Comparison of ENCODE assay signal across 21 cellular contexts in genomic region chr2:51579412-51579811, GRCh38.
DNase-seq lines count a peak whose midpoint lies in the region; ATAC-seq, FAIRE-seq and TF ChIP-seq lines count a peak whose summit lies in the region.
"Had no signal": no experiment of that assay in that cellular context is flagged by ENCODE, and none has a peak within 500 bp of the region (broad histone marks: within the 10 kb centered on the region; RNA-seq: fewer than 3 reads in every experiment).

No MANE protein-coding gene starts in this region.

- H3K4me3 ChIP-seq in A549: no peak overlapping the region
- no peak overlapping the region for H3K4me3 ChIP-seq in OCI-LY3 (ENCODE audit: low read length)
- H3K4me3 ChIP-seq in aorta (ENCODE audit: low read length in 2 of 2): no peak overlapping the region
- no peak overlapping the region for H3K4me3 ChIP-seq in mucosa of descending colon
- no peak overlapping the region for H3K4me3 ChIP-seq in heart right ventricle
- H3K4me3 ChIP-seq: GM23338 had no signal

- POLR2A ChIA-PET in A549 (lab: Yijun Ruan, JAX): no interaction called here

- H3K36me3 Mint-ChIP-seq in progenitor cell of endocrine pancreas (ENCODE audit: insufficient read depth): no peaks in the 10 kb centered on the region

- no peaks in the 10 kb centered on the region for H4K20me1 ChIP-seq in OCI-LY3 (ENCODE audit: insufficient read depth, low read length)

- no peak for TF ChIP-seq POLR2A in A549 (IDR thresholded peaks at IDR 0.05; ENCODE audit: low read length)
- TF ChIP-seq POLR2A in GM12891 (IDR thresholded peaks at IDR 0.05; ENCODE audit: low read depth, low read length): no peak

- H3K9me3 ChIP-seq in A549: peaks cover 15% of the 10 kb centered on the region; the same call in 1 of the 3 replicates
- no peaks in the 10 kb centered on the region for H3K9me3 ChIP-seq in OCI-LY3 (ENCODE audit: insufficient read depth, low read length)
- no peaks in the 10 kb centered on the region for H3K9me3 ChIP-seq in aorta (ENCODE audit: control insufficient read depth, low read length)
- H3K9me3 ChIP-seq in mucosa of descending colon: no peaks in the 10 kb centered on the region
- peaks cover 0 to 10% (median 0%) of the 10 kb centered on the region in 11 donors for H3K9me3 ChIP-seq in heart right ventricle
- H3K9me3 ChIP-seq: Caco-2 had no signal

- H3K27me3 Mint-ChIP-seq in progenitor cell of endocrine pancreas: no peaks in the 10 kb centered on the region
- H3K27me3 Mint-ChIP-seq: CD4-positive, alpha-beta T cell had no signal

- H3K9ac ChIP-seq in OCI-LY3 (ENCODE audit: low read length): no peak overlapping the region

- CTCF ChIA-PET in A549 (lab: Yijun Ruan, JAX): no interaction called here

- H3K4me2 ChIP-seq in A549: no peak overlapping the region
- H3K4me2 ChIP-seq in OCI-LY3 (ENCODE audit: low read length): peak overlapping the region; percentile 8; the same call in 1 of the 2 replicates
- H3K4me2 ChIP-seq: GM23338 had no signal

- H3K4me1 Mint-ChIP-seq in progenitor cell of endocrine pancreas (ENCODE audit: low read depth): peaks cover 8% of the 10 kb centered on the region
- H3K4me1 Mint-ChIP-seq: GM23338 had no signal

- H3K36me3 ChIP-seq in OCI-LY3 (replicated peaks; ENCODE audit: low read depth, low read length): no peaks in the 10 kb centered on the region
- no peaks in the 10 kb centered on the region for H3K36me3 ChIP-seq in aorta (ENCODE audit: control insufficient read depth in 1 of 2, insufficient read depth in 2 of 2, low read length in 1 of 2)
- no peaks in the 10 kb centered on the region for H3K36me3 ChIP-seq in mucosa of descending colon (ENCODE audit: low read depth)
- no peaks in the 10 kb centered on the region for H3K36me3 ChIP-seq in heart right ventricle

- no peak for TF ChIP-seq RAD21 in A549 (conservative IDR thresholded peaks at IDR 0.05 in 1 of 2, IDR thresholded peaks at IDR 0.05 in 1 of 2)

- TF ChIP-seq EP300 in A549 (IDR thresholded peaks at IDR 0.05): no peak

- peak; percentile 36 for FAIRE-seq in A549 (lab: Jason Lieb, UNC)
- FAIRE-seq in GM12891 (lab: Jason Lieb, UNC): no peak
- FAIRE-seq: D721Med, G401.6, GM12892, GM18507, H54, HTR-8/SVneo had no signal

- 56% methylated on average over 1 of the region's 1 CpG for WGBS in A549 (ENCODE audit: missing lambda C conversion rate)
- 98 to 100% methylated on average over 1 of the region's 1 CpG for WGBS in aorta, 2 donors
- 82 to 96% methylated on average over 1 of the region's 1 CpG for WGBS in heart right ventricle, 2 donors

- DNase-seq in A549 (ENCODE audit: low read depth in 1 of 2, low spot score in 1 of 2): no peak
- no peak for DNase-seq in GM12891 (ENCODE audit: insufficient read length, low spot score)
- DNase-seq in NAMALWA (ENCODE audit: low spot score): peak; percentile 18
- no peak for DNase-seq in aorta
- no peak for DNase-seq in progenitor cell of endocrine pancreas (ENCODE audit: low spot score, unreplicated experiment)
- DNase-seq in mucosa of descending colon: no peak
- DNase-seq in heart right ventricle: no peak
- DNase-seq: AML-193; Caco-2; CD4-positive, alpha-beta T cell; HCEC 1CT; IMR-90 had no signal

- no peak for ATAC-seq in A549
- ATAC-seq in aorta (ENCODE audit: low FRiP score): no peak
- no peak for ATAC-seq in mucosa of descending colon
- ATAC-seq in heart right ventricle: no peak
- ATAC-seq: GM23338 had no signal

- H3K27ac ChIP-seq in A549: no peak overlapping the region
- no peak overlapping the region for H3K27ac ChIP-seq in OCI-LY3 (ENCODE audit: low read length)
- H3K27ac ChIP-seq in aorta (ENCODE audit: low read depth in 1 of 2, low read length in 2 of 2): no peak overlapping the region
- H3K27ac ChIP-seq in heart right ventricle: no peak overlapping the region
- H3K27ac ChIP-seq: C4-2B had no signal

- H3K27me3 ChIP-seq in OCI-LY3 (ENCODE audit: low read depth, low read length): no peaks in the 10 kb centered on the region
- no peaks in the 10 kb centered on the region for H3K27me3 ChIP-seq in aorta (ENCODE audit: control insufficient read depth in 1 of 2, insufficient read depth in 2 of 2, low read length in 1 of 2)
- H3K27me3 ChIP-seq in heart right ventricle: no peaks in the 10 kb centered on the region

- no peak overlapping the region for H3K4me3 Mint-ChIP-seq in progenitor cell of endocrine pancreas (ENCODE audit: low read depth)
- H3K4me3 Mint-ChIP-seq: CD4-positive, alpha-beta T cell; GM23338 had no signal

- intact Hi-C loops in aorta (cut with DNase I): no loop called here
- intact Hi-C loops in mucosa of descending colon (cut with DNase I, micrococcal nuclease): no loop called here
- intact Hi-C loops in heart right ventricle (cut with DNase I): no loop called here

- no peak overlapping the region for H3K27ac Mint-ChIP-seq in progenitor cell of endocrine pancreas
- H3K27ac Mint-ChIP-seq: CD4-positive, alpha-beta T cell; GM23338 had no signal

- no peak overlapping the region for H2AFZ ChIP-seq in OCI-LY3 (ENCODE audit: low read depth, low read length)
- H2AFZ ChIP-seq: GM23338 had no signal

- no peaks in the 10 kb centered on the region for H3K79me2 ChIP-seq in OCI-LY3 (ENCODE audit: low read length)

- TF ChIP-seq CTCF in A549 (IDR thresholded peaks at IDR 0.05) (no peak), OCI-LY3 (IDR thresholded peaks at IDR 0.05; ENCODE audit: low read depth, low read length) (no peak), progenitor cell of endocrine pancreas (IDR thresholded peaks at IDR 0.05; ENCODE audit: unreplicated experiment) (no peak), mucosa of descending colon (IDR thresholded peaks at IDR 0.05) (no peak), heart right ventricle (IDR thresholded peaks at IDR 0.05) (no peak)

- H3K4me1 ChIP-seq in A549 (no peaks in the 10 kb centered on the region), OCI-LY3 (ENCODE audit: low read length) (peaks cover 6% of the 10 kb centered on the region), aorta (ENCODE audit: control insufficient read depth in 1 of 2, insufficient read depth in 2 of 2, low read length in 2 of 2) (no peaks in the 10 kb centered on the region), mucosa of descending colon (ENCODE audit: low read depth) (no peaks in the 10 kb centered on the region), heart right ventricle (no peaks in the 10 kb centered on the region)
- H3K4me1 ChIP-seq: Caco-2 had no signal

- H3K9me3 Mint-ChIP-seq in progenitor cell of endocrine pancreas (ENCODE audit: low read depth): peaks cover 3% of the 10 kb centered on the region
- H3K9me3 Mint-ChIP-seq: GM23338 had no signal

TF ChIP-seq in A549, 52 proteins besides CTCF, POLR2A, EP300 and RAD21 (continues in another document):
- no peak for TF ChIP-seq SMC3 (IDR thresholded peaks at IDR 0.05)
- no peak for TF ChIP-seq JUN (IDR thresholded peaks at IDR 0.05)
- TF ChIP-seq CBX8 (IDR thresholded peaks at IDR 0.05): no peak
- no peak for TF ChIP-seq NR3C1 (IDR thresholded peaks at IDR 0.05)
- TF ChIP-seq ESRRA (IDR thresholded peaks at IDR 0.05; ENCODE audit: borderline replicate concordance, low read length): no peak
- no peak for TF ChIP-seq CBX2 (IDR thresholded peaks at IDR 0.05; ENCODE audit: borderline replicate concordance, low read depth)
- TF ChIP-seq CEBPB (IDR thresholded peaks at IDR 0.05): no peak
- TF ChIP-seq HDAC2 (IDR thresholded peaks at IDR 0.05): no peak
- TF ChIP-seq SREBF2 (IDR thresholded peaks at IDR 0.05): no peak
- no peak for TF ChIP-seq HEYL (CRISPR knock-in tag; IDR thresholded peaks at IDR 0.05)
- no peak for TF ChIP-seq HMGXB4 (CRISPR knock-in tag; IDR thresholded peaks at IDR 0.05; ENCODE audit: borderline replicate concordance)
- no peak for TF ChIP-seq RNF2 (IDR thresholded peaks at IDR 0.05; ENCODE audit: borderline replicate concordance, low read depth)

TF ChIP-seq in GM12891, 5 proteins besides CTCF, POLR2A, EP300 and RAD21:
- TF ChIP-seq POU2F2 (IDR thresholded peaks at IDR 0.05; ENCODE audit: low read depth, low read length) (no peak), SPI1 (IDR thresholded peaks at IDR 0.05; ENCODE audit: low read depth, low read length) (peak; percentile 33; the same call in 1 of the 2 replicates), TAF1 (IDR thresholded peaks at IDR 0.05; ENCODE audit: low read depth, low read length) (no peak), POLR2AphosphoS5 (IDR thresholded peaks at IDR 0.05; ENCODE audit: low read depth, low read length) (no peak), PAX5 (IDR thresholded peaks at IDR 0.05; ENCODE audit: insufficient read depth, low read length, severe bottlenecking) (no peak)
